Comparison of ENCODE assay signal across 9 cellular contexts in the genomic region with DNA sequence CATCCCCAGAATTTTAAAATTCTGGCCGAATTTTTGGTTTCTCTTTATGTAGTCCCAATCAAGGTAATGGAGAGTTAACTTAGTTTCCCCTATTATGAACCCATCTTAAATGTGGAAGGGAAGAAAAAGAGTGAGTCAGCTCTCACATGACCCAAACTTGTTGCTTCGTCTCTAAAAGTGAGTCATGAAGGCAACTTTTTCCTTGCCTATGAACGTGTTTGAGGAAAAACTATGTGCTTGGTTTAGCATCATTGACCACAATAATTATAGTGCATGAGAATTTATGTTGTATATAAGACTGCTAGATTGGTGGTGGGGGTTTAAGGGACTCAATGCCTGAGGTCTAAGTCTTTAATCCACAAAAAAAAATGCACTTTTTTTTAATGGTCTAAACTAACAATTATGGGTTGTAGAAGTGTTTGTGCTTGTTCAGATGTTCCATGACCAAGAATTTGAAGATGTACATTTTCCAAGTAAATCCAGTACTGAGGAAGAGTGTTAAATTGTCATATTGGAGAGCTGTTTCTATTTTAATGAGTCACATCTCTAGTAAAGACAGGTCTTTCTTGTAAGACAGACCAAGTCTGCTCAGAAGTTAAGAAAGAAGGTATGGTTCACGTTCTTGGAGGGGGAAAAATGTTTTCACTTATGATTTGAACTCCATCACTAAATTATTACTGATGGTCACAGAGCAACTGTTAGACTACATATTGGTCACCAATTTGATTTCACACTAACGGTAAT.
DNase-seq lines count a peak whose midpoint lies in the region; ATAC-seq and TF ChIP-seq lines count a peak whose summit lies in the region.
"Had no signal": no experiment of that assay in that cellular context is flagged by ENCODE, and none has a peak within 500 bp of the region (broad histone marks: within the 10 kb centered on the region; RNA-seq: fewer than 3 reads in every experiment).

No MANE protein-coding gene starts in this region.

- DNase-seq in H4 (ENCODE audit: low spot score), result peak; percentile 83
- peak; percentile 75 for DNase-seq in skeletal muscle cell (ENCODE audit: low read depth)
- DNase-seq in NCI-H1417 treated with DMSO at 0.1 percent for 48 hours (lab: John Stamatoyannopoulos, UW), result no peak
- no peak for DNase-seq in NK-92 treated with Interleukin-12 subunit alpha and Interleukin-12 subunit beta, amount 100 ng/mL, for 24 hours (lab: John Stamatoyannopoulos, UW)
- DNase-seq in esophagus squamous epithelium (lab: John Stamatoyannopoulos, UW), result no peak
- DNase-seq: amygdala had no signal

- ATAC-seq in esophagus mucosa, result peak; percentile 89
- ATAC-seq in HG02884 (IDR thresholded peaks at IDR 0.05; ENCODE audit: unreplicated experiment), result no peak

- no peaks in the 10 kb centered on the region for H3K9me3 ChIP-seq in esophagus squamous epithelium

- H3K4me3 ChIP-seq in skeletal muscle cell (ENCODE audit: low read depth, low read length) (no peak overlapping the region), esophagus squamous epithelium (no peak overlapping the region)

- H3K27ac ChIP-seq in esophagus squamous epithelium, result peak overlapping the region in 2 of 4 donors; percentile 63 to 64

- no peak for TF ChIP-seq CTCF in esophagus squamous epithelium (IDR thresholded peaks at IDR 0.05)

- intact Hi-C loops in esophagus squamous epithelium (cut with DNase I), result no loop called here

- WGBS in esophagus squamous epithelium, 2 donors, result 30 to 33% methylated on average over 5 of the region's 5 CpGs

- peaks cover 0 to 35% (median 7%) of the 10 kb centered on the region in 3 donors for H3K4me1 ChIP-seq in esophagus squamous epithelium

- H3K36me3 ChIP-seq in esophagus squamous epithelium, result no peaks in the 10 kb centered on the region

- TF ChIP-seq POLR2A in esophagus squamous epithelium (IDR thresholded peaks at IDR 0.05), result no peak

- H3K27me3 ChIP-seq in esophagus squamous epithelium, result no peaks in the 10 kb centered on the region

TF ChIP-seq in PFSK-1, 5 proteins besides CTCF, POLR2A, EP300 and RAD21:
- TF ChIP-seq FOXP2 (optimal IDR thresholded peaks at IDR 0.05; ENCODE audit: borderline replicate concordance, extremely low read depth, extremely low read length, insufficient read depth) (no peak), SIN3A (IDR thresholded peaks at IDR 0.05; ENCODE audit: borderline replicate concordance, insufficient read depth, low read length) (no peak), POLR2AphosphoS5 (IDR thresholded peaks at IDR 0.05; ENCODE audit: low read depth, low read length) (no peak), TAF1 (IDR thresholded peaks at IDR 0.05; ENCODE audit: borderline replicate concordance, insufficient read depth, low read length) (peak; percentile 22; the same call in 1 of the 2 replicates)
TF ChIP-seq in PFSK-1: peak in this region for 1.

Comparison
In these comparisons a context has a peak if more than half of its experiments do, and no peak if none do; other contexts are left out.
1. DNase-seq: peak in H4 (single experiment) and skeletal muscle cell (single experiment); none in NCI-H1417 treated with DMSO at 0.1 percent for 48 hours (single experiment), NK-92 treated with Interleukin-12 subunit alpha and Interleukin-12 subunit beta, amount 100 ng/mL, for 24 hours (single experiment) and esophagus squamous epithelium (single experiment).